Comparison of ENCODE assay signal across 8 cellular contexts in genomic region chr11:1309498-1310314, GRCh38.
DNase-seq lines count a peak whose midpoint lies in the region; ATAC-seq and TF ChIP-seq lines count a peak whose summit lies in the region.

Gene TOLLIP (minus strand): TSS chr11:1309632. CDS start chr11:1309498, 134 bp downstream.

- ATAC-seq in GM19023 (IDR thresholded peaks at IDR 0.05; ENCODE audit: unreplicated experiment) (peak; percentile 77), HG03196 (IDR thresholded peaks at IDR 0.05; ENCODE audit: unreplicated experiment) (peak; percentile 81)

- peak; percentile 25 for TF ChIP-seq CTCF in AG10803 (conservative IDR thresholded peaks at IDR 0.05; ENCODE audit: low read length)

- H3K4me3 ChIP-seq in AG10803 (ENCODE audit: low read length): peak within 1 kb of the TSS; percentile 79

- DNase-seq in AG10803 (ENCODE audit: low read depth) (peak; percentile 84), NCI-H345 (lab: John Stamatoyannopoulos, UW) (peak; percentile 94), islet precursor cell (peak; percentile 97)
- DNase-seq in activated CD4-positive, CD25-positive, alpha-beta regulatory T cell treated with anti-CD3 and anti-CD28 coated beads, Interleukin-2, amount 50 U/mL, for 16 hours (ENCODE audit: low read depth, low spot score): peak; percentile 97
- DNase-seq in central memory CD4-positive, alpha-beta T cell: peak; percentile 98
- DNase-seq in stimulated activated CD4-positive, alpha-beta T cell treated with anti-CD3 and anti-CD28 coated beads, Interleukin-12 subunit alpha, Interleukin-12 subunit beta, amount 100 ng/mL, for 4 hours: peak; percentile 95

Comparison
In these comparisons a context has a peak if more than half of its experiments do, and no peak if none do; other contexts are left out.
1. Peak in every context shown above with its lines: DNase-seq, ATAC-seq and H3K4me3 ChIP-seq.